Comparison of ENCODE assay signal across 1 cellular context in genomic region chr14:34059925-34060746, GRCh38.
TF ChIP-seq lines count a peak whose summit lies in the region.

No MANE protein-coding gene starts in this region.

TF ChIP-seq in HEK293, 187 proteins besides CTCF, POLR2A, EP300 and RAD21 (continued from another document):
- TF ChIP-seq ZNF280C (tag by site-specific recombination; IDR thresholded peaks at IDR 0.05) (no peak), ZNF302 (tag by site-specific recombination; IDR thresholded peaks at IDR 0.05; ENCODE audit: low read depth) (no peak), ZBTB7A (tag by site-specific recombination; IDR thresholded peaks at IDR 0.05; ENCODE audit: low read depth) (0 out of 2 replicates have a peak, but pooled peaks have one; percentile 29), ZNF596 (tag by site-specific recombination; IDR thresholded peaks at IDR 0.05) (no peak), ZNF560 (tag by site-specific recombination; IDR thresholded peaks at IDR 0.05; ENCODE audit: borderline replicate concordance) (no peak), KLF10 (tag by site-specific recombination; IDR thresholded peaks at IDR 0.05) (0 out of 2 replicates have a peak, but pooled peaks have one; percentile 36), ZNF354C (tag by site-specific recombination; IDR thresholded peaks at IDR 0.05; ENCODE audit: borderline replicate concordance, low read depth) (no peak), ZNF677 (tag by site-specific recombination; IDR thresholded peaks at IDR 0.05) (no peak), ZNF670 (tag by site-specific recombination; IDR thresholded peaks at IDR 0.05; ENCODE audit: low read depth) (no peak), EGR2 (tag by site-specific recombination; IDR thresholded peaks at IDR 0.05; ENCODE audit: low read depth) (peak; percentile 54), ZNF776 (tag by site-specific recombination; IDR thresholded peaks at IDR 0.05; ENCODE audit: borderline replicate concordance) (no peak), ZNF449 (tag by site-specific recombination; IDR thresholded peaks at IDR 0.05) (peak; percentile 43; the same call in 1 of the 2 replicates), ZNF202 (tag by site-specific recombination; IDR thresholded peaks at IDR 0.05; ENCODE audit: borderline replicate concordance) (no peak), ZNF555 (tag by site-specific recombination; conservative IDR thresholded peaks at IDR 0.05) (no peak), ZNF24 (tag by site-specific recombination; IDR thresholded peaks at IDR 0.05) (peak; percentile 34; the same call in 1 of the 2 replicates), ZNF10 (tag by site-specific recombination; IDR thresholded peaks at IDR 0.05) (no peak), IKZF3 (tag by site-specific recombination; IDR thresholded peaks at IDR 0.05) (0 out of 2 replicates have a peak, but pooled peaks have one; percentile 6), PRDM4 (tag by site-specific recombination; IDR thresholded peaks at IDR 0.05) (no peak), ZNF580 (tag by site-specific recombination; IDR thresholded peaks at IDR 0.05) (no peak), ZNF341 (tag by site-specific recombination; IDR thresholded peaks at IDR 0.05; ENCODE audit: low read depth) (peak; percentile 85), ATF2 (tag by site-specific recombination; IDR thresholded peaks at IDR 0.05; ENCODE audit: low read depth) (no peak), ZNF18 (tag by site-specific recombination; IDR thresholded peaks at IDR 0.05) (no peak), ZNF175 (tag by site-specific recombination; IDR thresholded peaks at IDR 0.05) (no peak), ZNF184 (tag by site-specific recombination; IDR thresholded peaks at IDR 0.05) (0 out of 2 replicates have a peak, but pooled peaks have one; percentile 19), ZNF792 (tag by site-specific recombination; IDR thresholded peaks at IDR 0.05) (no peak), TRIM28 (IDR thresholded peaks at IDR 0.05; ENCODE audit: borderline replicate concordance, low read length) (no peak; the same call in 1 of the 2 replicates), SP7 (tag by site-specific recombination; IDR thresholded peaks at IDR 0.05) (peak; percentile 63; the same call in 1 of the 2 replicates), PBX3 (CRISPR knock-in tag; IDR thresholded peaks at IDR 0.05) (no peak), ZNF146 (tag by site-specific recombination; IDR thresholded peaks at IDR 0.05) (no peak), ZEB2 (tag by site-specific recombination; IDR thresholded peaks at IDR 0.05) (peak; percentile 83), ZBTB10 (tag by site-specific recombination; IDR thresholded peaks at IDR 0.05) (peak; percentile 46; the same call in 1 of the 2 replicates), ZNF660 (tag by site-specific recombination; IDR thresholded peaks at IDR 0.05) (0 out of 2 replicates have a peak, but pooled peaks have one; percentile 58), ZNF791 (tag by site-specific recombination; IDR thresholded peaks at IDR 0.05) (no peak), GFI1B (tag by site-specific recombination; IDR thresholded peaks at IDR 0.05) (no peak), ZBTB26 (tag by site-specific recombination; optimal IDR thresholded peaks at IDR 0.05) (peak; percentile 89), ZNF623 (tag by site-specific recombination; IDR thresholded peaks at IDR 0.05) (no peak), ZNF707 (tag by site-specific recombination; IDR thresholded peaks at IDR 0.05) (no peak), ZFP69B (tag by site-specific recombination; IDR thresholded peaks at IDR 0.05) (no peak), ZNF488 (tag by site-specific recombination; IDR thresholded peaks at IDR 0.05) (no peak), KLF9 (tag by site-specific recombination; IDR thresholded peaks at IDR 0.05; ENCODE audit: low read depth) (0 out of 2 replicates have a peak, but pooled peaks have one; percentile 31), ZNF785 (tag by site-specific recombination; IDR thresholded peaks at IDR 0.05) (peak; percentile 53; the same call in 1 of the 2 replicates), SP2 (tag by site-specific recombination; IDR thresholded peaks at IDR 0.05) (0 out of 2 replicates have a peak, but pooled peaks have one; percentile 29), ZNF26 (tag by site-specific recombination; IDR thresholded peaks at IDR 0.05) (no peak), KLF8 (tag by site-specific recombination; IDR thresholded peaks at IDR 0.05) (peak; percentile 82; the same call in 1 of the 2 replicates), RBAK (tag by site-specific recombination; IDR thresholded peaks at IDR 0.05) (no peak)
